14 cellular contexts compared by ENCODE assay signal in genomic region chrX:43969504-43970501, GRCh38. TPM values are rescaled to one million over a fixed set of nuclear protein-coding genes. Genes with fewer than 3 reads are reported as not detected.
DNase-seq lines count a peak whose midpoint lies in the region; ATAC-seq, FAIRE-seq and TF ChIP-seq lines count a peak whose summit lies in the region.
"Had no signal": no experiment of that assay in that cellular context is flagged by ENCODE, and none has a peak within 500 bp of the region (broad histone marks: within the 10 kb centered on the region; RNA-seq: fewer than 3 reads in every experiment).

No MANE protein-coding gene starts in this region.

- H3K4me3 ChIP-seq in retinal pigment epithelial cell (ENCODE audit: low read length) (no peak overlapping the region), lower lobe of right lung (no peak overlapping the region)

- TF ChIP-seq CTCF in retinal pigment epithelial cell (conservative IDR thresholded peaks at IDR 0.05; ENCODE audit: low read depth, low read length): no peak
- no peak for TF ChIP-seq CTCF in lower lobe of right lung (IDR thresholded peaks at IDR 0.05)

- H3K4me1 Mint-ChIP-seq in effector memory CD8-positive, alpha-beta T cell (ENCODE audit: low read depth in 2 of 2): peaks cover 0 to 2% of the 10 kb centered on the region in 2 donors

- H3K36me3 Mint-ChIP-seq in effector memory CD8-positive, alpha-beta T cell (ENCODE audit: insufficient read depth): no peaks in the 10 kb centered on the region

- TF ChIP-seq POLR2A in H54 (IDR thresholded peaks at IDR 0.05; ENCODE audit: low read depth, low read length): no peak

- no peak overlapping the region for H3K4me3 Mint-ChIP-seq in effector memory CD8-positive, alpha-beta T cell

- H3K27ac Mint-ChIP-seq in effector memory CD8-positive, alpha-beta T cell: no peak overlapping the region

- no peaks in the 10 kb centered on the region for H3K27me3 ChIP-seq in lower lobe of right lung (ENCODE audit: low read depth)

- peaks cover 15 to 18% of the 10 kb centered on the region in 2 donors for H3K27me3 Mint-ChIP-seq in effector memory CD8-positive, alpha-beta T cell

- peak; percentile 4 for DNase-seq in H54 (ENCODE audit: insufficient read length, low spot score)
- peak; percentile 88 for DNase-seq in amniotic epithelial cell (ENCODE audit: low read depth)
- peak; percentile 55 for DNase-seq in globus pallidus (ENCODE audit: low spot score)
- DNase-seq in retinal pigment epithelial cell (ENCODE audit: low read depth): peak; percentile 61
- DNase-seq in lower lobe of right lung: no peak
- DNase-seq in effector memory CD8-positive, alpha-beta T cell: no peak
- DNase-seq: activated T-cell treated with anti-CD3 and anti-CD28 coated beads, Interleukin-2, amount 50 U/mL, for 48 hours; COR-L47; cortex of kidney; NK-92 treated with Interleukin-12 subunit alpha and Interleukin-12 subunit beta, amount 100 ng/mL, for 24 hours; T-helper 9 cell had no signal

- ATAC-seq in lower lobe of right lung (no peak), HG03565 (IDR thresholded peaks at IDR 0.05; ENCODE audit: unreplicated experiment) (no peak), HG02938 (IDR thresholded peaks at IDR 0.05; ENCODE audit: unreplicated experiment) (no peak)
- no peak for ATAC-seq in effector memory CD8-positive, alpha-beta T cell (replicated peaks)

- no peak for FAIRE-seq in H54 (lab: Jason Lieb, UNC)

- H3K27ac ChIP-seq in lower lobe of right lung: no peak overlapping the region
- H3K27ac ChIP-seq: neutrophil had no signal

- no peaks in the 10 kb centered on the region for H3K9me3 ChIP-seq in lower lobe of right lung
- H3K9me3 ChIP-seq: neutrophil had no signal

- intact Hi-C loops in lower lobe of right lung (cut with DNase I): no loop called here

- no peaks in the 10 kb centered on the region for H3K4me1 ChIP-seq in lower lobe of right lung

- H3K36me3 ChIP-seq in lower lobe of right lung: no peaks in the 10 kb centered on the region
- H3K36me3 ChIP-seq: neutrophil had no signal

- H3K9me3 Mint-ChIP-seq in effector memory CD8-positive, alpha-beta T cell: no peaks in the 10 kb centered on the region

RNA-seq across cellular contexts. Expression of gene NDP, which starts 3.4 kb away (rescaled TPM):
- 0.30 TPM for total RNA-seq in lower lobe of right lung

Comparison
In these comparisons a context has a peak if more than half of its experiments do, and no peak if none do; other contexts are left out.
1. DNase-seq: peak in H54 (single experiment), amniotic epithelial cell (single experiment), globus pallidus (single experiment) and retinal pigment epithelial cell (single experiment); none in lower lobe of right lung (single experiment) and effector memory CD8-positive, alpha-beta T cell (0 of 3).